In genomic region chr14:49999216-49999761, GRCh38 we compare ENCODE assay signal across 7 cellular contexts.
DNase-seq lines count a peak whose midpoint lies in the region; ATAC-seq and TF ChIP-seq lines count a peak whose summit lies in the region.

No MANE protein-coding gene starts in this region.

- peak overlapping the region; percentile 73 for H3K4me3 Mint-ChIP-seq in activated T-helper 1 cell treated with anti-CD3 and anti-CD28 coated beads, Interleukin-12 subunit alpha, Interleukin-12 subunit beta, Interleukin-2, Interleukin-4 antibody, amounts not matched to agents 30 ng/mL and 10 ng/mL and 1 ng/mL, durations not matched to agents 14 hours and 24 hours and 36 hours

- peak overlapping the region; percentile 93 for H3K27ac ChIP-seq in foreskin keratinocyte

- H3K9me3 Mint-ChIP-seq in activated T-helper 1 cell treated with anti-CD3 and anti-CD28 coated beads, Interleukin-12 subunit alpha, Interleukin-12 subunit beta, Interleukin-2, Interleukin-4 antibody, amounts not matched to agents 30 ng/mL and 10 ng/mL and 1 ng/mL, durations not matched to agents 14 hours and 24 hours and 36 hours: no peaks in the 10 kb centered on the region

- H3K27me3 ChIP-seq in foreskin keratinocyte: no peaks in the 10 kb centered on the region

- peaks cover 3% of the 10 kb centered on the region for H3K36me3 Mint-ChIP-seq in activated T-helper 1 cell treated with anti-CD3 and anti-CD28 coated beads, Interleukin-12 subunit alpha, Interleukin-12 subunit beta, Interleukin-2, Interleukin-4 antibody, amounts not matched to agents 30 ng/mL and 10 ng/mL and 1 ng/mL, durations not matched to agents 14 hours and 24 hours and 36 hours (ENCODE audit: low read depth)

- peaks cover 44% of the 10 kb centered on the region for H3K4me1 ChIP-seq in foreskin keratinocyte

- intact Hi-C loops in activated T-helper 1 cell treated with anti-CD3 and anti-CD28 coated beads, Interleukin-12 subunit alpha, Interleukin-12 subunit beta, Interleukin-2, Interleukin-4 antibody, amounts not matched to agents 30 ng/mL and 10 ng/mL and 1 ng/mL, durations not matched to agents 14 hours and 24 hours and 36 hours (cut with micrococcal nuclease): loop anchor here (1.0 to 2.0 kb wide), 9 partner anchors 15 to 322 kb away; partner anchors contain the start of genes DMAC2L and L2HGDH

- no peaks in the 10 kb centered on the region for H3K27me3 Mint-ChIP-seq in activated T-helper 1 cell treated with anti-CD3 and anti-CD28 coated beads, Interleukin-12 subunit alpha, Interleukin-12 subunit beta, Interleukin-2, Interleukin-4 antibody, amounts not matched to agents 30 ng/mL and 10 ng/mL and 1 ng/mL, durations not matched to agents 14 hours and 24 hours and 36 hours (ENCODE audit: insufficient read depth)

- DNase-seq in RKO (ENCODE audit: low spot score) (peak; percentile 44), foreskin keratinocyte (peak in 1 of 2 donors; percentile 66), pulmonary artery endothelial cell (ENCODE audit: low read depth, low spot score) (peak; percentile 44), NCI-H146 treated with DMSO at 0.1 percent for 48 hours (lab: John Stamatoyannopoulos, UW; ENCODE audit: unreplicated experiment) (no peak)
- peak; percentile 75 for DNase-seq in activated T-helper 1 cell treated with anti-CD3 and anti-CD28 coated beads, Interleukin-12 subunit alpha, Interleukin-12 subunit beta, Interleukin-2, Interleukin-4 antibody, amounts not matched to agents 30 ng/mL and 10 ng/mL and 1 ng/mL, durations not matched to agents 14 hours and 24 hours and 36 hours (ENCODE audit: low spot score)

- peak overlapping the region; percentile 98 for H3K27ac Mint-ChIP-seq in activated T-helper 1 cell treated with anti-CD3 and anti-CD28 coated beads, Interleukin-12 subunit alpha, Interleukin-12 subunit beta, Interleukin-2, Interleukin-4 antibody, amounts not matched to agents 30 ng/mL and 10 ng/mL and 1 ng/mL, durations not matched to agents 14 hours and 24 hours and 36 hours

- ATAC-seq in GM18907 (IDR thresholded peaks at IDR 0.05; ENCODE audit: unreplicated experiment) (peak; percentile 66), HG03039 (IDR thresholded peaks at IDR 0.05; ENCODE audit: unreplicated experiment) (peak; percentile 38), foreskin keratinocyte (peak; percentile 32)

- H3K4me1 Mint-ChIP-seq in activated T-helper 1 cell treated with anti-CD3 and anti-CD28 coated beads, Interleukin-12 subunit alpha, Interleukin-12 subunit beta, Interleukin-2, Interleukin-4 antibody, amounts not matched to agents 30 ng/mL and 10 ng/mL and 1 ng/mL, durations not matched to agents 14 hours and 24 hours and 36 hours (ENCODE audit: low read depth): peaks cover 76% of the 10 kb centered on the region

- TF ChIP-seq CTCF in foreskin keratinocyte (conservative IDR thresholded peaks at IDR 0.05): no peak
